ENCODE assay signal across 8 cellular contexts in the genomic region with DNA sequence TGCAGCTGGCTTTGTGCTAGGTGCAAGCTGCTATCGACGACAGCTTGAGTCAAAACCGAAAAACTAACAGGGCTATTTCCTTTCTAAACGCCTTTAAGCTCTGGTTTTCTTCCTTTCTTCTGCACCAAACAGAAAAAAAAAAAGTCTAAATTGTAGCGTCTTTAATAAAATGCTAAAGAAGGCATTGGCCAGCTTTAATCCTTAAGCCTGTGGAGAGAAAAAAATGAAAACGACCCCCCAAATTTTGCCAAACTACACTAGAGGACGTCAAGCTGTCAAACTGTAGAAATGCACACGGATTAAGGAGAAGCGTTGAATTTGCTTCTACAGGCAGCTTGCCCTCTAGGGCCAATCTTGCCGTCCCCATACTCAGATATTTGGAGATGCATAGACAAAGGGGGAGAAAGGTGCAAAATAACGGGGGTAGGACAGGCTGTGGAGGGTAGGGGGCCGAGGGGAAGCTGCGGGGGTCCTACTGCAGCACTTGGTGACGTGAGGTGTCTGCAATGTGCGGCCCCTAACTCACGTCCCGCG. TPM values are rescaled to one million over a fixed set of nuclear protein-coding genes. Genes with fewer than 3 reads are reported as not detected.
DNase-seq lines count a peak whose midpoint lies in the region; ATAC-seq, FAIRE-seq and TF ChIP-seq lines count a peak whose summit lies in the region.

No MANE protein-coding gene starts in this region.

- RAD21 ChIA-PET in GM12878 (lab: Charles Lee; ENCODE audit: unreplicated experiment), result interaction anchor here (0.9 to 1.4 kb wide), 4 partner anchors 11 to 537 kb away, joined by 3 to 7 read pairs (median 4); no protein-coding TSS in a partner anchor

- in situ Hi-C loops in GM12878 (cut with MboI), result no loop called here

- no peak for DNase-seq in GM12878 (ENCODE audit: low read depth, low spot score)
- no peak for DNase-seq in natural killer cell
- no peak for DNase-seq in amniotic stem cell (lab: John Stamatoyannopoulos, UW)
- no peak for DNase-seq in HPDE6-E6E7 (ENCODE audit: extremely low spot score)
- DNase-seq in NCI-H2081 treated with DMSO at 0.1 percent for 48 hours (lab: John Stamatoyannopoulos, UW), result no peak

- no peak for TF ChIP-seq CTCF in GM12878 (IDR thresholded peaks at IDR 0.05 in 2 of 3, conservative IDR thresholded peaks at IDR 0.05 in 1 of 3; ENCODE audit: control insufficient read depth in 2 of 3, extremely low read depth in 1 of 3, insufficient read depth in 1 of 3, low read depth in 3 of 3, low read length in 3 of 3)
- no peak for TF ChIP-seq CTCF in natural killer cell (IDR thresholded peaks at IDR 0.05)

- H3K27ac ChIP-seq in GM12878 (ENCODE audit: control insufficient read depth, insufficient read depth), result no peak overlapping the region

- H3K4me3 ChIP-seq in GM12878, result peak overlapping the region; percentile 70

- H3K36me3 Mint-ChIP-seq in natural killer cell, result peaks cover 12% of the 10 kb centered on the region

- H4K20me1 ChIP-seq in GM12878 (ENCODE audit: control insufficient read depth, insufficient read depth), result no peaks in the 10 kb centered on the region

- H3K4me1 ChIP-seq in GM12878 (ENCODE audit: control insufficient read depth, insufficient read depth, low read length), result peaks cover 9% of the 10 kb centered on the region

- no peak for TF ChIP-seq RAD21 in GM12878 (IDR thresholded peaks at IDR 0.05; ENCODE audit: insufficient read depth, low read depth, low read length)

- SMC1A ChIA-PET in GM12878 (lab: Charles Lee; ENCODE audit: uncharacterized antibody, unreplicated experiment), result interaction anchor here (0.7 to 1.2 kb wide), 7 partner anchors 10 to 579 kb away, joined by 3 to 5 read pairs (median 3); no protein-coding TSS in a partner anchor

- intact Hi-C loops in GM12878 (cut with micrococcal nuclease; ENCODE audit: unreplicated experiment) (no loop called here), natural killer cell (cut with micrococcal nuclease) (loop anchor here (2.0 to 10.0 kb wide), 2 partner anchors 493 to 535 kb away; no protein-coding TSS in a partner anchor)

- POLR2A ChIA-PET in GM12878 (lab: Charles Lee), result interaction anchor here (0.5 to 1.5 kb wide), 5 partner anchors 11 to 1145 kb away, joined by 3 to 6 read pairs (median 4); no protein-coding TSS in a partner anchor

- H3K27ac Mint-ChIP-seq in natural killer cell, result peak overlapping the region; percentile 46 to 65

- peak overlapping the region; percentile 91 for H3K4me3 Mint-ChIP-seq in natural killer cell

- no peaks in the 10 kb centered on the region for H3K36me3 ChIP-seq in GM12878 (ENCODE audit: control insufficient read depth in 2 of 2, insufficient read depth in 2 of 2, low read length in 1 of 2)

- H3K4me1 Mint-ChIP-seq in natural killer cell, result peaks cover 55 to 59% of the 10 kb centered on the region in 2 donors

- H3K9me3 Mint-ChIP-seq in natural killer cell, result no peaks in the 10 kb centered on the region

- peak overlapping the region; percentile 61 for H2AFZ ChIP-seq in GM12878 (ENCODE audit: control insufficient read depth, low read depth, low read length)

- no TSS peak for BruUV-seq in GM12878 (replicated peaks; lab: Mats Ljungman, UMichigan)

- H3K9me3 ChIP-seq in GM12878 (replicated peaks; ENCODE audit: control insufficient read depth, insufficient read depth, low read length), result peaks cover 9% of the 10 kb centered on the region; the same call in 2 of the 3 replicates

- TF ChIP-seq EP300 in GM12878 (IDR thresholded peaks at IDR 0.05; ENCODE audit: borderline replicate concordance in 1 of 2, control insufficient read depth in 1 of 2, low read depth in 2 of 2, low read length in 2 of 2), result no peak

- H3K79me2 ChIP-seq in GM12878 (ENCODE audit: control insufficient read depth, insufficient read depth, low read length), result no peaks in the 10 kb centered on the region

- FAIRE-seq in GM12878 (lab: Jason Lieb, UNC), result no peak

- H3K27me3 ChIP-seq in GM12878 (replicated peaks in 1 of 2; ENCODE audit: control insufficient read depth in 2 of 2, insufficient read depth in 2 of 2, low read length in 1 of 2), result peaks cover 12 to 35% of the 10 kb centered on the region in 2 experiments

- H3K9ac ChIP-seq in GM12878 (ENCODE audit: control insufficient read depth, insufficient read depth, low read length), result no peak overlapping the region

- H3K27me3 Mint-ChIP-seq in natural killer cell (ENCODE audit: low read depth in 2 of 2), result peaks cover 58 to 69% of the 10 kb centered on the region in 2 donors

- CTCF ChIA-PET in GM12878 (lab: Yijun Ruan, JAX), result interaction anchor here (0.6 to 1.8 kb wide), 9 partner anchors 10 to 539 kb away, joined by 3 to 8 read pairs (median 3); no protein-coding TSS in a partner anchor

- ATAC-seq in GM18505 (IDR thresholded peaks at IDR 0.05; ENCODE audit: unreplicated experiment) (peak; percentile 7), HG03159 (IDR thresholded peaks at IDR 0.05; ENCODE audit: unreplicated experiment) (peak; percentile 9), GM12878 (peak; percentile 41), natural killer cell (peak in 1 of 3 donors; percentile 5), GM19463 (IDR thresholded peaks at IDR 0.05; ENCODE audit: unreplicated experiment) (no peak)

- peak overlapping the region; percentile 96 for H3K4me2 ChIP-seq in GM12878 (ENCODE audit: control insufficient read depth, insufficient read depth)

- WGBS in GM12878 (ENCODE audit: insufficient coverage, insufficient replicate concordance, low lambda C conversion rate, missing lambda C conversion rate), result 0% methylated on average over 14 of the region's 18 CpGs

- TF ChIP-seq POLR2A in GM18505 (IDR thresholded peaks at IDR 0.05; ENCODE audit: borderline replicate concordance, extremely low read depth, insufficient read depth, insufficient read length) (no peak), GM12878 (IDR thresholded peaks at IDR 0.05; ENCODE audit: low read depth, low read length) (no peak)

TF ChIP-seq in GM12878, 131 proteins besides CTCF, POLR2A, EP300 and RAD21:
- peak; percentile 8; the same call in 1 of the 2 replicates for TF ChIP-seq BMI1 (IDR thresholded peaks at IDR 0.05; ENCODE audit: borderline replicate concordance)
- TF ChIP-seq, protein P1, sequence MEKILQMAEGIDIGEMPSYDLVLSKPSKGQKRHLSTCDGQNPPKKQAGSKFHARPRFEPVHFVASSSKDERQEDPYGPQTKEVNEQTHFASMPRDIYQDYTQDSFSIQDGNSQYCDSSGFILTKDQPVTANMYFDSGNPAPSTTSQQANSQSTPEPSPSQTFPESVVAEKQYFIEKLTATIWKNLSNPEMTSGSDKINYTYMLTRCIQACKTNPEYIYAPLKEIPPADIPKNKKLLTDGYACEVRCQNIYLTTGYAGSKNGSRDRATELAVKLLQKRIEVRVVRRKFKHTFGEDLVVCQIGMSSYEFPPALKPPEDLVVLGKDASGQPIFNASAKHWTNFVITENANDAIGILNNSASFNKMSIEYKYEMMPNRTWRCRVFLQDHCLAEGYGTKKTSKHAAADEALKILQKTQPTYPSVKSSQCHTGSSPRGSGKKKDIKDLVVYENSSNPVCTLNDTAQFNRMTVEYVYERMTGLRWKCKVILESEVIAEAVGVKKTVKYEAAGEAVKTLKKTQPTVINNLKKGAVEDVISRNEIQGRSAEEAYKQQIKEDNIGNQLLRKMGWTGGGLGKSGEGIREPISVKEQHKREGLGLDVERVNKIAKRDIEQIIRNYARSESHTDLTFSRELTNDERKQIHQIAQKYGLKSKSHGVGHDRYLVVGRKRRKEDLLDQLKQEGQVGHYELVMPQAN (conservative IDR thresholded peaks at IDR 0.05), result no peak
TF ChIP-seq in GM12878: peak in this region for 1.

RNA-seq across cellular contexts. Expression of gene NRN1, which starts 1.5 kb away (rescaled TPM):
- total RNA-seq in GM12878 (2013; cell fraction: nucleolus; rRNA removed), result 2.2 and 3.2 TPM in 2 replicates
- total RNA-seq in GM12878 (2014; rRNA removed), result 0.11 and 0.17 TPM in 2 replicates
- total RNA-seq in GM12878 (2014; rRNA removed; fragmentation: Illumina TruSeq; extraction: Trizol), result 0.13 and 0.18 TPM in 2 replicates
- total RNA-seq in GM12878 (2021), result 0.13 and 0.37 TPM in 2 replicates
- polyA plus RNA-seq in GM12878 (2011; ENCODE audit: low read depth), result 1.2 TPM
- 22.6 and 25.9 TPM in 2 replicates for polyA plus RNA-seq in GM12878 (2011; rRNA removed)
- polyA plus RNA-seq in GM12878 (2011; cell fraction: cytosol; rRNA removed), result 16.2 TPM in 2 replicates
- 9.7 and 9.8 TPM in 2 replicates for polyA plus RNA-seq in GM12878 (2011; cell fraction: nucleus; rRNA removed)
- 3.3 and 5.1 TPM in 2 replicates for polyA plus RNA-seq in GM12878 (2012)
- 0.25 TPM in 1 of 2 replicates, not detected in the other for polyA plus RNA-seq in GM12878 (2014; fragmentation: Illumina TruSeq; extraction: Trizol)
- polyA plus RNA-seq in GM12878 (2014; fragmentation: Nextera tagmentation; extraction: Ambion mirVana), result under 1 TPM; 0.15 to 0.23 TPM
- polyA plus RNA-seq in GM12878 (2014; rRNA removed), result 0.16 and 0.26 TPM in 2 replicates
- polyA plus RNA-seq in GM12878 (2016; fragmentation: Nextera tagmentation; extraction: Ambion mirVana), result under 1 TPM in 1 of 2 experiments, not detected in 1; 0.24 TPM
- 9.9 and 10.5 TPM in 2 replicates for polyA minus RNA-seq in GM12878 (2011; rRNA and poly(A)+ RNA removed)
- polyA minus RNA-seq in GM12878 (2011; cell fraction: cytosol; rRNA and poly(A)+ RNA removed), result 4.3 and 4.7 TPM in 2 replicates
- 1.2 and 1.5 TPM in 2 replicates for polyA minus RNA-seq in GM12878 (2011; cell fraction: nucleus; rRNA and poly(A)+ RNA removed)
- total RNA-seq in natural killer cell, result not detected
